In the genomic region with DNA sequence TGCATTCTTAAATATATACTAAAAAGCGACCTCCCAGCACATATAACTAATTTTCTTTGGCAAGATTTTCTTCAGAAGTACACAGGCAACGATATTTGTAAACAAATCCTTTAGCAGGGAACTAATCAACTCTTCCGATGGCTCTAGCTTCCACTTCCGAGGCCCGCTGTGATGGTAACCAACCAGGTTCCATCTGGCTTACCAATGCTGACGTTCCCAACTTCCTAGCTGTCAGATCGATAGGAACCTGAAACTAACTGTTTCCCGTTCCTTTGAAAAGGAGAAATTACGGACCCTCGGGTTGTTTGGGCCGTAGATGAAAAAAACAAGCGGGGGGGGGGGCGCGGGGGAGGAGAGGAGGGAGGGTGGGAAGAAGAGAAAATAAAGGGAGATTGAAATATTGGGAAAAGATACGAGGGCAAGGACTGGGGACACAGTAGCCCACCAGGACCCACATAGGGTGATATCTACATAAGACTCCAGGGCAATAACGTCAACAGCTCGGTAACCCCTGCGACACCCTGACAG, we compare ENCODE assay signal across 8 cellular contexts. TPM values are rescaled to one million over a fixed set of nuclear protein-coding genes. Genes with fewer than 3 reads are reported as not detected.
DNase-seq lines count a peak whose midpoint lies in the region; TF ChIP-seq lines count a peak whose summit lies in the region.

No MANE protein-coding gene starts in this region.

- TF ChIP-seq POLR2A in sigmoid colon (IDR thresholded peaks at IDR 0.05) = no peak

- TF ChIP-seq CTCF in astrocyte of the spinal cord (IDR thresholded peaks at IDR 0.05; ENCODE audit: low read depth, low read length) (no peak), sigmoid colon (IDR thresholded peaks at IDR 0.05) (no peak)

- in situ Hi-C loops in HAP-1 (cut with MboI; ENCODE audit: low sequenced_read_pairs) (no loop called here), astrocyte of the spinal cord (cut with HindIII; ENCODE audit: low sequenced_read_pairs) (no loop called here)

- WGBS in sigmoid colon, 2 donors = 0% methylated on average over 16 of the region's 18 CpGs

- no peaks in the 10 kb centered on the region for H3K27me3 ChIP-seq in HAP-1 (ENCODE audit: low read depth)
- no peaks in the 10 kb centered on the region for H3K27me3 ChIP-seq in sigmoid colon

- peaks cover 6% of the 10 kb centered on the region for H3K4me1 ChIP-seq in HAP-1
- H3K4me1 ChIP-seq in sigmoid colon = peaks cover 0 to 29% (median 21%) of the 10 kb centered on the region in 4 donors

- TF ChIP-seq EP300 in sigmoid colon (IDR thresholded peaks at IDR 0.05) = no peak

- DNase-seq in DMS53 (lab: John Stamatoyannopoulos, UW) = peak; percentile 60
- DNase-seq in HAP-1 (ENCODE audit: low spot score in 2 of 2) = peak in 1 of 2 experiments; percentile 53
- DNase-seq in astrocyte of the spinal cord (ENCODE audit: low read depth, low spot score) = peak; percentile 50
- DNase-seq in sigmoid colon = no peak
- no peak for DNase-seq in NCI-H1930 (lab: John Stamatoyannopoulos, UW)
- no peak for DNase-seq in NCI-H526 treated with DMSO at 0.1 percent for 48 hours (lab: John Stamatoyannopoulos, UW)

- peak overlapping the region; percentile 87 for H3K4me3 ChIP-seq in HAP-1
- H3K4me3 ChIP-seq in astrocyte of the spinal cord (ENCODE audit: low read depth, low read length) = peak overlapping the region; percentile 88
- peak overlapping the region; percentile 93 for H3K4me3 ChIP-seq in iPS-11a (ENCODE audit: low read depth, low read length)
- H3K4me3 ChIP-seq in sigmoid colon = peak overlapping the region; percentile 81 to 100 (median 86)

- peak overlapping the region; percentile 94 to 98 (median 96) for H3K27ac ChIP-seq in sigmoid colon

- intact Hi-C loops in sigmoid colon (cut with DNase I) = loop anchor here (5.0 to 10.0 kb wide), 3 partner anchors 156 to 1104 kb away; a partner anchor contains a TSS

- H3K9me3 ChIP-seq in HAP-1 = no peaks in the 10 kb centered on the region
- no peaks in the 10 kb centered on the region for H3K9me3 ChIP-seq in sigmoid colon

- H3K36me3 ChIP-seq in HAP-1 (replicated peaks) (peaks cover 3% of the 10 kb centered on the region; the same call in 1 of the 2 replicates), sigmoid colon (peaks cover 0 to 14% (median 5%) of the 10 kb centered on the region in 4 donors)

TF ChIP-seq in PFSK-1, 5 proteins besides CTCF, POLR2A, EP300 and RAD21:
- TF ChIP-seq, protein P1, sequence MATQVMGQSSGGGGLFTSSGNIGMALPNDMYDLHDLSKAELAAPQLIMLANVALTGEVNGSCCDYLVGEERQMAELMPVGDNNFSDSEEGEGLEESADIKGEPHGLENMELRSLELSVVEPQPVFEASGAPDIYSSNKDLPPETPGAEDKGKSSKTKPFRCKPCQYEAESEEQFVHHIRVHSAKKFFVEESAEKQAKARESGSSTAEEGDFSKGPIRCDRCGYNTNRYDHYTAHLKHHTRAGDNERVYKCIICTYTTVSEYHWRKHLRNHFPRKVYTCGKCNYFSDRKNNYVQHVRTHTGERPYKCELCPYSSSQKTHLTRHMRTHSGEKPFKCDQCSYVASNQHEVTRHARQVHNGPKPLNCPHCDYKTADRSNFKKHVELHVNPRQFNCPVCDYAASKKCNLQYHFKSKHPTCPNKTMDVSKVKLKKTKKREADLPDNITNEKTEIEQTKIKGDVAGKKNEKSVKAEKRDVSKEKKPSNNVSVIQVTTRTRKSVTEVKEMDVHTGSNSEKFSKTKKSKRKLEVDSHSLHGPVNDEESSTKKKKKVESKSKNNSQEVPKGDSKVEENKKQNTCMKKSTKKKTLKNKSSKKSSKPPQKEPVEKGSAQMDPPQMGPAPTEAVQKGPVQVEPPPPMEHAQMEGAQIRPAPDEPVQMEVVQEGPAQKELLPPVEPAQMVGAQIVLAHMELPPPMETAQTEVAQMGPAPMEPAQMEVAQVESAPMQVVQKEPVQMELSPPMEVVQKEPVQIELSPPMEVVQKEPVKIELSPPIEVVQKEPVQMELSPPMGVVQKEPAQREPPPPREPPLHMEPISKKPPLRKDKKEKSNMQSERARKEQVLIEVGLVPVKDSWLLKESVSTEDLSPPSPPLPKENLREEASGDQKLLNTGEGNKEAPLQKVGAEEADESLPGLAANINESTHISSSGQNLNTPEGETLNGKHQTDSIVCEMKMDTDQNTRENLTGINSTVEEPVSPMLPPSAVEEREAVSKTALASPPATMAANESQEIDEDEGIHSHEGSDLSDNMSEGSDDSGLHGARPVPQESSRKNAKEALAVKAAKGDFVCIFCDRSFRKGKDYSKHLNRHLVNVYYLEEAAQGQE (IDR thresholded peaks at IDR 0.05; ENCODE audit: insufficient read depth in 1 of 2, low read depth in 2 of 2, low read length in 2 of 2) = no peak
- TF ChIP-seq POLR2AphosphoS5 (IDR thresholded peaks at IDR 0.05; ENCODE audit: low read depth, low read length) (no peak), SIN3A (IDR thresholded peaks at IDR 0.05; ENCODE audit: borderline replicate concordance, insufficient read depth, low read length) (0 out of 2 replicates have a peak, but pooled peaks have one; percentile 36), FOXP2 (optimal IDR thresholded peaks at IDR 0.05; ENCODE audit: borderline replicate concordance, extremely low read depth, extremely low read length, insufficient read depth) (no peak), TAF1 (IDR thresholded peaks at IDR 0.05; ENCODE audit: borderline replicate concordance, insufficient read depth, low read length) (no peak)

RNA-seq across cellular contexts. Expression of a gene that starts 0.5 kb away (rescaled TPM):
- 15.0 TPM for polyA plus RNA-seq in PFSK-1 (2012; ENCODE audit: insufficient read length, low read depth)
- total RNA-seq in sigmoid colon = 10 to 100 TPM; 21.6 to 42.6 (median 31.3) TPM
- 10 to 100 TPM; 24.0 to 47.4 (median 40.8) TPM for polyA plus RNA-seq in sigmoid colon

Comparison
In these comparisons a context has a peak if more than half of its experiments do, and no peak if none do; other contexts are left out.
1. DNase-seq: peak in DMS53 (single experiment) and astrocyte of the spinal cord (single experiment); none in sigmoid colon (single experiment), NCI-H1930 (0 of 2) and NCI-H526 treated with DMSO at 0.1 percent for 48 hours (single experiment).
2. Peak in every context shown above with its lines, with median percentiles within 50 percentile points of each other: H3K4me3 ChIP-seq.